12 cellular contexts compared by ENCODE assay signal in genomic region chr2:98727758-98728718, GRCh38. TPM values are rescaled to one million over a fixed set of nuclear protein-coding genes. Genes with fewer than 3 reads are reported as not detected.
DNase-seq lines count a peak whose midpoint lies in the region; ATAC-seq, FAIRE-seq and TF ChIP-seq lines count a peak whose summit lies in the region.
"Had no signal": no experiment of that assay in that cellular context is flagged by ENCODE, and none has a peak within 500 bp of the region (broad histone marks: within the 10 kb centered on the region; RNA-seq: fewer than 3 reads in every experiment).

No MANE protein-coding gene starts in this region.

- no peak overlapping the region for H2BK120ac ChIP-seq in mesenchymal stem cell (ENCODE audit: low read depth, low read length)

- no peak overlapping the region for H2BK15ac ChIP-seq in mesenchymal stem cell (ENCODE audit: low read depth, poor library complexity, severe bottlenecking)

- H3K27me3 ChIP-seq in CD4-positive, alpha-beta T cell (ENCODE audit: control insufficient read depth, insufficient read depth, low read length): no peaks in the 10 kb centered on the region
- H3K27me3 ChIP-seq in Loucy (ENCODE audit: insufficient read depth, low read length, poor library complexity, severe bottlenecking): no peaks in the 10 kb centered on the region
- H3K27me3 ChIP-seq in pancreas: no peaks in the 10 kb centered on the region
- H3K27me3 ChIP-seq in mesenchymal stem cell (ENCODE audit: control insufficient read depth in 1 of 2, insufficient read depth in 1 of 2, low read length in 2 of 2): peaks cover 38 to 44% of the 10 kb centered on the region in 2 experiments
- H3K27me3 ChIP-seq in SK-N-SH (ENCODE audit: insufficient read depth): peaks cover 35% of the 10 kb centered on the region

- H4K8ac ChIP-seq in mesenchymal stem cell (ENCODE audit: low read length): no peak overlapping the region

- H3K9me2 ChIP-seq in Loucy (replicated peaks; ENCODE audit: low read depth, low read length): no peaks in the 10 kb centered on the region
- no peaks in the 10 kb centered on the region for H3K9me2 ChIP-seq in SK-N-SH

- H3K4me3 ChIP-seq in Loucy (ENCODE audit: low read length, poor library complexity, severe bottlenecking): peak overlapping the region; percentile 76
- H3K4me3 ChIP-seq in pancreas: peak overlapping the region in 2 of 4 donors; percentile 84 to 86
- no peak overlapping the region for H3K4me3 ChIP-seq in mesenchymal stem cell (ENCODE audit: insufficient read depth in 1 of 2, low read depth in 1 of 2, low read length in 2 of 2)
- H3K4me3 ChIP-seq in SK-N-SH (ENCODE audit: low read depth in 2 of 2, low read length in 1 of 2): no peak overlapping the region

- H3K23ac ChIP-seq in mesenchymal stem cell (ENCODE audit: low read length in 2 of 2): no peak overlapping the region

- H3K4me2 ChIP-seq in Loucy (ENCODE audit: low read depth, low read length, poor library complexity, severe bottlenecking) (peak overlapping the region; percentile 85), mesenchymal stem cell (ENCODE audit: low read length, poor library complexity, severe bottlenecking) (no peak overlapping the region), SK-N-SH (no peak overlapping the region)

- ATAC-seq in CD4-positive, alpha-beta T cell (ENCODE audit: poor library complexity): peak; percentile 13
- ATAC-seq in pancreas (no peak), HG03521 (IDR thresholded peaks at IDR 0.05; ENCODE audit: unreplicated experiment) (no peak)
- ATAC-seq: left cardiac atrium had no signal

- H3K9me3 Mint-ChIP-seq in CD4-positive, alpha-beta T cell: no peaks in the 10 kb centered on the region
- H3K9me3 Mint-ChIP-seq in dendritic cell treated with granulocyte-macrophage colony-stimulating factor and Interleukin-4, amounts not matched to agents 40 ng/mL and 50 ng/mL, for 4 days: peaks cover 7% of the 10 kb centered on the region

- H2BK12ac ChIP-seq in mesenchymal stem cell (ENCODE audit: low read length in 2 of 2): no peak overlapping the region

- no peak for FAIRE-seq in pancreas (lab: Jason Lieb, UNC)

- no peak for TF ChIP-seq CTCF in CD4-positive, alpha-beta T cell (IDR thresholded peaks at IDR 0.05)
- TF ChIP-seq CTCF in Loucy (conservative IDR thresholded peaks at IDR 0.05; ENCODE audit: low read length): no peak
- TF ChIP-seq CTCF in pancreas (IDR thresholded peaks at IDR 0.05): no peak
- TF ChIP-seq CTCF in SK-N-SH (IDR thresholded peaks at IDR 0.05): no peak

- H2BK5ac ChIP-seq in mesenchymal stem cell (ENCODE audit: low read depth, low read length, poor library complexity, severe bottlenecking): no peak overlapping the region

- CTCF ChIA-PET in CD4-positive, alpha-beta T cell (lab: Charles Lee): interaction anchor here (0.7 to 5.8 kb wide), 6 partner anchors 30 to 339 kb away, joined by 3 to 43 read pairs (median 4); no protein-coding TSS in a partner anchor
- CTCF ChIA-PET in SK-N-SH (lab: Yijun Ruan, JAX): interaction anchor here (0.7 to 1.0 kb wide), 3 partner anchors 13 to 99 kb away, joined by 3 read pairs; no protein-coding TSS in a partner anchor

- peaks cover 79% of the 10 kb centered on the region for H3K36me3 Mint-ChIP-seq in CD4-positive, alpha-beta T cell (ENCODE audit: low read depth)
- H3K36me3 Mint-ChIP-seq in dendritic cell treated with granulocyte-macrophage colony-stimulating factor and Interleukin-4, amounts not matched to agents 40 ng/mL and 50 ng/mL, for 4 days (ENCODE audit: low read depth): peaks cover 64% of the 10 kb centered on the region

- intact Hi-C loops in CD4-positive, alpha-beta T cell (cut with DNase I, micrococcal nuclease): loop anchor here (1.0 to 5.0 kb wide), 7 partner anchors 15 to 95 kb away; no protein-coding TSS in a partner anchor
- intact Hi-C loops in dendritic cell treated with granulocyte-macrophage colony-stimulating factor and Interleukin-4, amounts not matched to agents 40 ng/mL and 50 ng/mL, for 4 days (cut with micrococcal nuclease): loop anchor here (5.0 kb wide), 2 partner anchors 76 to 109 kb away; no protein-coding TSS in a partner anchor
- intact Hi-C loops in pancreas (cut with DNase I): no loop called here

- peak overlapping the region; percentile 41 for H3K9ac ChIP-seq in Loucy (ENCODE audit: low read depth, low read length, poor library complexity, severe bottlenecking)
- no peak overlapping the region for H3K9ac ChIP-seq in mesenchymal stem cell (ENCODE audit: low read length)
- H3K9ac ChIP-seq in SK-N-SH: no peak overlapping the region

- DNase-seq in CD4-positive, alpha-beta T cell: no peak
- DNase-seq in pancreas (no peak), NCI-H1694 treated with DMSO at 0.1 percent for 48 hours (lab: John Stamatoyannopoulos, UW) (no peak), mesenchymal stem cell (no peak), SK-N-SH (no peak)
- DNase-seq: IMR-90, left cardiac atrium, NCI-H226, SHP77 had no signal

- peaks cover 4% of the 10 kb centered on the region for H3K27me3 Mint-ChIP-seq in CD4-positive, alpha-beta T cell
- H3K27me3 Mint-ChIP-seq in dendritic cell treated with granulocyte-macrophage colony-stimulating factor and Interleukin-4, amounts not matched to agents 40 ng/mL and 50 ng/mL, for 4 days: no peaks in the 10 kb centered on the region

- no peak overlapping the region for H3K4ac ChIP-seq in mesenchymal stem cell (ENCODE audit: low read depth in 1 of 2, low read length in 2 of 2)

- H4K20me1 ChIP-seq in Loucy (ENCODE audit: insufficient read depth, low read length, poor library complexity, severe bottlenecking) (peaks cover 13% of the 10 kb centered on the region), SK-N-SH (ENCODE audit: insufficient read depth) (no peaks in the 10 kb centered on the region)

- H3K4me1 Mint-ChIP-seq in CD4-positive, alpha-beta T cell (ENCODE audit: low read depth): peaks cover 83% of the 10 kb centered on the region
- peaks cover 56% of the 10 kb centered on the region for H3K4me1 Mint-ChIP-seq in dendritic cell treated with granulocyte-macrophage colony-stimulating factor and Interleukin-4, amounts not matched to agents 40 ng/mL and 50 ng/mL, for 4 days (ENCODE audit: low read depth)

- no peak for TF ChIP-seq RAD21 in SK-N-SH (IDR thresholded peaks at IDR 0.05; ENCODE audit: low read length)

- TF ChIP-seq EP300 in SK-N-SH (IDR thresholded peaks at IDR 0.05; ENCODE audit: borderline replicate concordance in 1 of 2, low read depth in 1 of 2, low read length in 1 of 2): no peak

- peaks cover 64% of the 10 kb centered on the region for H3K4me1 ChIP-seq in Loucy (ENCODE audit: insufficient read depth, low read length, poor library complexity, severe bottlenecking)
- peaks cover 30 to 57% (median 44%) of the 10 kb centered on the region in 3 donors for H3K4me1 ChIP-seq in pancreas
- H3K4me1 ChIP-seq in mesenchymal stem cell (ENCODE audit: control insufficient read depth, insufficient read depth, low read depth, low read length): peaks cover 11% of the 10 kb centered on the region
- peaks cover 5% of the 10 kb centered on the region in 2 experiments; a peak in 3 of 4 replicates for H3K4me1 ChIP-seq in SK-N-SH (ENCODE audit: control insufficient read depth in 1 of 2, insufficient read depth in 2 of 2, low read depth in 1 of 2, low read length in 1 of 2)

- POLR2A ChIA-PET in CD4-positive, alpha-beta T cell (lab: Charles Lee): interaction anchor here (0.6 to 15.5 kb wide), 13 partner anchors 10 to 79 kb away, joined by 3 to 414 read pairs (median 5); no protein-coding TSS in a partner anchor
- POLR2A ChIA-PET in SK-N-SH (lab: Yijun Ruan, JAX): no interaction called here

- 18 to 23% methylated on average over 7 of the region's 7 CpGs for WGBS in pancreas, 2 donors
- 73% methylated on average over 5 of the region's 7 CpGs for WGBS in mesenchymal stem cell
- 48% methylated on average over 7 of the region's 7 CpGs for WGBS in SK-N-SH (ENCODE audit: low lambda C conversion rate)

- H3K9me3 ChIP-seq in CD4-positive, alpha-beta T cell (ENCODE audit: control insufficient read depth, low read length): no peaks in the 10 kb centered on the region
- H3K9me3 ChIP-seq in Loucy (ENCODE audit: insufficient read depth, low read depth, low read length) (no peaks in the 10 kb centered on the region), pancreas (no peaks in the 10 kb centered on the region), mesenchymal stem cell (ENCODE audit: control insufficient read depth, low read length) (no peaks in the 10 kb centered on the region), SK-N-SH (no peaks in the 10 kb centered on the region)

- no peak overlapping the region for H3K18ac ChIP-seq in mesenchymal stem cell (ENCODE audit: low read depth in 1 of 2, low read length in 2 of 2)

- H3K79me2 ChIP-seq in Loucy (ENCODE audit: insufficient read depth, low read length) (peaks cover 70% of the 10 kb centered on the region), SK-N-SH (ENCODE audit: insufficient read depth) (no peaks in the 10 kb centered on the region)

- no peaks in the 10 kb centered on the region for H3K79me1 ChIP-seq in mesenchymal stem cell (replicated peaks; ENCODE audit: low read length, poor library complexity, severe bottlenecking)

- H3K27ac Mint-ChIP-seq in CD4-positive, alpha-beta T cell: peak overlapping the region; percentile 87
- peak overlapping the region; percentile 4 for H3K27ac Mint-ChIP-seq in dendritic cell treated with granulocyte-macrophage colony-stimulating factor and Interleukin-4, amounts not matched to agents 40 ng/mL and 50 ng/mL, for 4 days

- H3F3A ChIP-seq in Loucy (ENCODE audit: low read depth) (no peaks in the 10 kb centered on the region; the same call in 1 of the 2 replicates), SK-N-SH (replicated peaks; ENCODE audit: insufficient read depth) (no peaks in the 10 kb centered on the region)

- H2AK5ac ChIP-seq in mesenchymal stem cell (ENCODE audit: low read length, severe bottlenecking): no peak overlapping the region

- H2AFZ ChIP-seq in Loucy (ENCODE audit: low read length): no peak overlapping the region
- H2AFZ ChIP-seq in mesenchymal stem cell (ENCODE audit: low read depth, low read length): no peak overlapping the region
- no peak overlapping the region for H2AFZ ChIP-seq in SK-N-SH (ENCODE audit: low read depth)

- H3K14ac ChIP-seq in mesenchymal stem cell (ENCODE audit: low read length in 2 of 2): no peak overlapping the region

- peak overlapping the region; percentile 51 for H3K27ac ChIP-seq in CD4-positive, alpha-beta T cell (ENCODE audit: low read depth, low read length)
- peak overlapping the region; percentile 18 to 92 (median 38) for H3K27ac ChIP-seq in pancreas
- H3K27ac ChIP-seq in mesenchymal stem cell (ENCODE audit: low read length, poor library complexity, severe bottlenecking): no peak overlapping the region
- H3K27ac ChIP-seq in SK-N-SH (ENCODE audit: low read depth in 2 of 2, low read length in 1 of 2): no peak overlapping the region

- peak overlapping the region; percentile 88 for H3K4me3 Mint-ChIP-seq in CD4-positive, alpha-beta T cell
- H3K4me3 Mint-ChIP-seq in dendritic cell treated with granulocyte-macrophage colony-stimulating factor and Interleukin-4, amounts not matched to agents 40 ng/mL and 50 ng/mL, for 4 days: peak overlapping the region; percentile 57

- no peak overlapping the region for H4K91ac ChIP-seq in mesenchymal stem cell (ENCODE audit: low read length)

- H3K36me3 ChIP-seq in Loucy (ENCODE audit: insufficient read depth, low read length): no peaks in the 10 kb centered on the region
- H3K36me3 ChIP-seq in pancreas: no peaks in the 10 kb centered on the region
- H3K36me3 ChIP-seq in mesenchymal stem cell (ENCODE audit: control insufficient read depth in 1 of 2, insufficient read depth in 2 of 2, low read depth in 1 of 2, low read length in 2 of 2): no peaks in the 10 kb centered on the region
- no peaks in the 10 kb centered on the region for H3K36me3 ChIP-seq in SK-N-SH (replicated peaks in 1 of 2; ENCODE audit: control insufficient read depth in 1 of 2, insufficient read depth in 2 of 2, low read length in 1 of 2)

RNA-seq across cellular contexts. Expression of gene MGAT4A, which starts 2.9 kb away (rescaled TPM):
- total RNA-seq in CD4-positive, alpha-beta T cell: 100 to 1,000 TPM; 200 to 204 TPM
- total RNA-seq in pancreas: 10 to 100 TPM; 56.0 to 72.1 (median 59.4) TPM
- polyA plus RNA-seq in pancreas: 10 to 100 TPM; 14.1 to 21.0 TPM
- 0.33 TPM for polyA plus RNA-seq in mesenchymal stem cell (2013, experiment 1 of 2)
- 0.48 TPM for polyA plus RNA-seq in mesenchymal stem cell (2013, experiment 2 of 2)
- 0.05 and 0.07 TPM in 2 replicates for polyA plus RNA-seq in SK-N-SH (2012; rRNA removed)
- polyA plus RNA-seq in SK-N-SH (2012; cell fraction: cytosol; rRNA removed): 0.09 and 0.33 TPM in 2 replicates
- 0.13 and 0.37 TPM in 2 replicates for polyA plus RNA-seq in SK-N-SH (2012; cell fraction: nucleus; rRNA removed)
- polyA plus RNA-seq: IMR-90 had no signal

Comparison
In these comparisons a context has a peak if more than half of its experiments do, and no peak if none do; other contexts are left out.
1. H3K27ac ChIP-seq: peak in CD4-positive, alpha-beta T cell (single experiment) and pancreas (4 of 4); none in mesenchymal stem cell (single experiment) and SK-N-SH (0 of 2).
2. intact Hi-C loops: an anchor here in CD4-positive, alpha-beta T cell (1.0 to 5.0 kb wide) and dendritic cell treated with granulocyte-macrophage colony-stimulating factor and Interleukin-4, amounts not matched to agents 40 ng/mL and 50 ng/mL, for 4 days (5.0 kb wide); none called in pancreas.